In genomic region chr1:56543783-56544612, GRCh38 we compare ENCODE assay signal across 15 cellular contexts. TPM values are rescaled to one million over a fixed set of nuclear protein-coding genes. Genes with fewer than 3 reads are reported as not detected.
"Had no signal": no experiment of that assay in that cellular context is flagged by ENCODE, and none has a peak within 500 bp of the region (broad histone marks: within the 10 kb centered on the region; RNA-seq: fewer than 3 reads in every experiment).

No MANE protein-coding gene starts in this region.

- H3K4me1 ChIP-seq: uterus had no signal

- H3K9ac ChIP-seq: parathyroid adenoma had no signal

- H3K27ac ChIP-seq: parathyroid adenoma, uterus had no signal

- H3K27ac Mint-ChIP-seq: activated CD4-positive, alpha-beta T cell treated with anti-CD3 and anti-CD28 coated beads, Interleukin-2, amount 10 ng/mL, durations not matched to agents 7 days and 5 days; activated naive CD8-positive, alpha-beta T cell treated with anti-CD3 and anti-CD28 coated beads, Interleukin-2, amount 10 ng/mL, durations not matched to agents 7 days and 5 days; activated T-helper 1 cell treated with anti-CD3 and anti-CD28 coated beads, Interleukin-12 subunit alpha, Interleukin-12 subunit beta, Interleukin-2, Interleukin-4 antibody, amounts not matched to agents 30 ng/mL and 10 ng/mL and 1 ng/mL, durations not matched to agents 14 hours and 24 hours and 36 hours; immature natural killer cell; stimulated activated effector memory CD8-positive, alpha-beta T cell treated with anti-CD3 and anti-CD28 coated beads, Interleukin-12 subunit alpha, Interleukin-12 subunit beta, amount 100 ng/mL, for 72 hours had no signal

- H3K27me3 ChIP-seq: uterus had no signal

- H3K9me3 Mint-ChIP-seq: activated CD4-positive, alpha-beta T cell treated with anti-CD3 and anti-CD28 coated beads, Interleukin-2, amount 10 ng/mL, durations not matched to agents 7 days and 5 days; activated naive CD8-positive, alpha-beta T cell treated with anti-CD3 and anti-CD28 coated beads, Interleukin-2, amount 10 ng/mL, durations not matched to agents 7 days and 5 days; activated T-helper 1 cell treated with anti-CD3 and anti-CD28 coated beads, Interleukin-12 subunit alpha, Interleukin-12 subunit beta, Interleukin-2, Interleukin-4 antibody, amounts not matched to agents 30 ng/mL and 10 ng/mL and 1 ng/mL, durations not matched to agents 14 hours and 24 hours and 36 hours; immature natural killer cell; naive B cell had no signal

- H3K4me1 Mint-ChIP-seq: activated CD4-positive, alpha-beta T cell treated with anti-CD3 and anti-CD28 coated beads, Interleukin-2, amount 10 ng/mL, durations not matched to agents 7 days and 5 days; activated naive CD8-positive, alpha-beta T cell treated with anti-CD3 and anti-CD28 coated beads, Interleukin-2, amount 10 ng/mL, durations not matched to agents 7 days and 5 days; immature natural killer cell; naive B cell; stimulated activated effector memory CD8-positive, alpha-beta T cell treated with anti-CD3 and anti-CD28 coated beads, Interleukin-12 subunit alpha, Interleukin-12 subunit beta, amount 100 ng/mL, for 72 hours had no signal

- DNase-seq: activated CD4-positive, alpha-beta T cell treated with anti-CD3 and anti-CD28 coated beads, Interleukin-2, amount 10 ng/mL, durations not matched to agents 7 days and 5 days; activated naive CD4-positive, alpha-beta T cell; activated naive CD8-positive, alpha-beta T cell treated with anti-CD3 and anti-CD28 coated beads, Interleukin-2, amount 10 ng/mL, durations not matched to agents 7 days and 5 days; cerebellar nuclear complex; erythroblast; hippocampal formation; immature natural killer cell; naive B cell; SW 1271; uterus had no signal

- H3K36me3 ChIP-seq: uterus had no signal

- H3K9me3 ChIP-seq: uterus had no signal

- H3K4me3 Mint-ChIP-seq: activated CD4-positive, alpha-beta T cell treated with anti-CD3 and anti-CD28 coated beads, Interleukin-2, amount 10 ng/mL, durations not matched to agents 7 days and 5 days; activated naive CD8-positive, alpha-beta T cell treated with anti-CD3 and anti-CD28 coated beads, Interleukin-2, amount 10 ng/mL, durations not matched to agents 7 days and 5 days; activated T-helper 1 cell treated with anti-CD3 and anti-CD28 coated beads, Interleukin-12 subunit alpha, Interleukin-12 subunit beta, Interleukin-2, Interleukin-4 antibody, amounts not matched to agents 30 ng/mL and 10 ng/mL and 1 ng/mL, durations not matched to agents 14 hours and 24 hours and 36 hours; immature natural killer cell; naive B cell; stimulated activated effector memory CD8-positive, alpha-beta T cell treated with anti-CD3 and anti-CD28 coated beads, Interleukin-12 subunit alpha, Interleukin-12 subunit beta, amount 100 ng/mL, for 72 hours had no signal

- ATAC-seq: stimulated activated effector memory CD8-positive, alpha-beta T cell treated with anti-CD3 and anti-CD28 coated beads, Interleukin-12 subunit alpha, Interleukin-12 subunit beta, amount 100 ng/mL, for 72 hours had no signal

- H3K4me3 ChIP-seq: uterus had no signal

- H2AFZ ChIP-seq: parathyroid adenoma had no signal

- H3K36me3 Mint-ChIP-seq: activated naive CD8-positive, alpha-beta T cell treated with anti-CD3 and anti-CD28 coated beads, Interleukin-2, amount 10 ng/mL, durations not matched to agents 7 days and 5 days; immature natural killer cell; naive B cell; stimulated activated effector memory CD8-positive, alpha-beta T cell treated with anti-CD3 and anti-CD28 coated beads, Interleukin-12 subunit alpha, Interleukin-12 subunit beta, amount 100 ng/mL, for 72 hours had no signal

RNA-seq across cellular contexts. Expression of gene PLPP3, which starts 35.4 kb away (rescaled TPM):
- total RNA-seq: activated CD4-positive, alpha-beta T cell treated with anti-CD3 and anti-CD28 coated beads, Interleukin-2, amount 10 ng/mL, durations not matched to agents 7 days and 5 days; activated CD8-positive, alpha-beta memory T cell treated with anti-CD3 and anti-CD28 coated beads for 36 hours; activated T-helper 1 cell treated with anti-CD3 and anti-CD28 coated beads, Interleukin-12 subunit alpha, Interleukin-12 subunit beta, Interleukin-2, Interleukin-4 antibody, amounts not matched to agents 30 ng/mL and 10 ng/mL and 1 ng/mL, durations not matched to agents 14 hours and 24 hours and 36 hours; T-helper 2 cell treated with Interferon-gamma antibody and Interleukin-4, amounts not matched to agents 100 ng/mL and 5 ng/mL, for 36 hours had no signal
- polyA plus RNA-seq: immature natural killer cell had no signal
